In genomic region chr6:152981219-152981618, GRCh38 we compare ENCODE assay signal across 11 cellular contexts. TPM values are rescaled to one million over a fixed set of nuclear protein-coding genes. Genes with fewer than 3 reads are reported as not detected.
DNase-seq lines count a peak whose midpoint lies in the region; ATAC-seq and TF ChIP-seq lines count a peak whose summit lies in the region.
"Had no signal": no experiment of that assay in that cellular context is flagged by ENCODE, and none has a peak within 500 bp of the region (broad histone marks: within the 10 kb centered on the region; RNA-seq: fewer than 3 reads in every experiment).

No MANE protein-coding gene starts in this region.

- H3K4me3 ChIP-seq in AG09309 (ENCODE audit: control insufficient read depth, low read depth, low read length) (peak overlapping the region; percentile 1), GM12865 (ENCODE audit: low read depth, low read length) (peak overlapping the region; percentile 94), upper lobe of left lung (no peak overlapping the region)

- no peak for TF ChIP-seq EP300 in upper lobe of left lung (IDR thresholded peaks at IDR 0.05)

- no peaks in the 10 kb centered on the region for H3K36me3 Mint-ChIP-seq in glutamatergic neuron (ENCODE audit: unreplicated experiment)

- H3K36me3 ChIP-seq in upper lobe of left lung, result peaks cover 0 to 1% (median 0%) of the 10 kb centered on the region in 4 donors
- H3K36me3 ChIP-seq: Peyer's patch, right atrium auricular region had no signal

- H3K4me1 Mint-ChIP-seq in glutamatergic neuron (ENCODE audit: low read depth, unreplicated experiment), result peaks cover 32% of the 10 kb centered on the region

- ATAC-seq in upper lobe of left lung (ENCODE audit: low FRiP score in 2 of 2) (no peak), HG02973 (IDR thresholded peaks at IDR 0.05; ENCODE audit: unreplicated experiment) (no peak)

- intact Hi-C loops in head of caudate nucleus (cut with DNase I), result no loop called here

- peaks cover 5% of the 10 kb centered on the region for H3K27me3 Mint-ChIP-seq in glutamatergic neuron (ENCODE audit: unreplicated experiment)

- H3K27ac ChIP-seq in VCaP (peak overlapping the region; percentile 87; the same call in 1 of the 2 replicates), upper lobe of left lung (no peak overlapping the region)
- H3K27ac ChIP-seq: Peyer's patch, right atrium auricular region had no signal

- H3K4me1 ChIP-seq in upper lobe of left lung, result peaks cover 16 to 24% (median 22%) of the 10 kb centered on the region in 4 donors

- H3K27me3 ChIP-seq in upper lobe of left lung, result no peaks in the 10 kb centered on the region
- H3K27me3 ChIP-seq: Peyer's patch, right atrium auricular region had no signal

- no peak for DNase-seq in AG09309 (ENCODE audit: low read depth)
- no peak for DNase-seq in GM12865 (ENCODE audit: low read depth)
- no peak for DNase-seq in glutamatergic neuron
- DNase-seq in stimulated activated CD4-positive, alpha-beta T cell treated with anti-CD3 and anti-CD28 coated beads, Interleukin-15, amount 100 ng/mL, for 24 hours, result no peak
- DNase-seq in upper lobe of left lung, result no peak
- no peak for DNase-seq in head of caudate nucleus
- DNase-seq: Peyer's patch; stimulated activated naive CD4-positive, alpha-beta T cell treated with Interleukin-2 at 50 U/mL for 16 hours had no signal

- H3K27ac Mint-ChIP-seq in glutamatergic neuron (ENCODE audit: unreplicated experiment), result no peak overlapping the region

- no peaks in the 10 kb centered on the region for H3K9me3 ChIP-seq in upper lobe of left lung
- H3K9me3 ChIP-seq: Peyer's patch, right atrium auricular region had no signal

- peaks cover 6% of the 10 kb centered on the region for H3K9me3 Mint-ChIP-seq in glutamatergic neuron (ENCODE audit: unreplicated experiment)

- TF ChIP-seq CTCF in AG09309 (IDR thresholded peaks at IDR 0.05; ENCODE audit: control insufficient read depth, insufficient read depth, low read depth, low read length, missing control alignments) (no peak), GM12865 (IDR thresholded peaks at IDR 0.05; ENCODE audit: insufficient read depth, low read depth, low read length, missing control alignments) (no peak), VCaP (conservative IDR thresholded peaks at IDR 0.05) (no peak), glutamatergic neuron (IDR thresholded peaks at IDR 0.05; ENCODE audit: partially characterized antibody, unreplicated experiment) (no peak), upper lobe of left lung (IDR thresholded peaks at IDR 0.05) (no peak)

- TF ChIP-seq POLR2A in upper lobe of left lung (IDR thresholded peaks at IDR 0.05), result no peak

- peak overlapping the region; percentile 41 for H3K4me3 Mint-ChIP-seq in glutamatergic neuron (ENCODE audit: unreplicated experiment)

- 52 to 53% methylated on average over 2 of the region's 2 CpGs for WGBS in upper lobe of left lung, 2 donors

RNA-seq across cellular contexts. Expression of gene FBXO5, which starts 1.6 kb away (rescaled TPM):
- total RNA-seq in glutamatergic neuron (ENCODE audit: unreplicated experiment) (6.2 TPM), upper lobe of left lung (1 to 10 TPM; 1.7 to 6.0 (median 4.8) TPM)

RNA-seq across cellular contexts. Expression of gene MTRF1L, which starts 21.3 kb away (rescaled TPM):
- total RNA-seq in glutamatergic neuron (ENCODE audit: unreplicated experiment) (31.4 TPM), upper lobe of left lung (10 to 100 TPM; 14.7 to 21.7 (median 16.9) TPM)

Comparison
In these comparisons a context has a peak if more than half of its experiments do, and no peak if none do; other contexts are left out.
1. H3K4me3 ChIP-seq: peak in AG09309 (single experiment) and GM12865 (single experiment); none in upper lobe of left lung (0 of 4).